In genomic region chr9:4038182-4038723, GRCh38 we compare ENCODE assay signal across 16 cellular contexts.
A peak's percentile ranks its signal among the peaks of the same experiment; 100 is the strongest.
DNase-seq lines count a peak whose midpoint lies in the region; ATAC-seq, FAIRE-seq and TF ChIP-seq lines count a peak whose summit lies in the region.
"Had no signal": no experiment of that assay in that cellular context is flagged by ENCODE, and none has a peak within 500 bp of the region (broad histone marks: within the 10 kb centered on the region; RNA-seq: fewer than 3 reads in every experiment).

No MANE protein-coding gene starts in this region.

- H3K36me3 ChIP-seq in right atrium auricular region (no peaks in the 10 kb centered on the region), astrocyte (ENCODE audit: insufficient read depth, low read length) (no peaks in the 10 kb centered on the region), aorta (ENCODE audit: control insufficient read depth in 1 of 2, insufficient read depth in 2 of 2, low read length in 1 of 2) (no peaks in the 10 kb centered on the region), prostate gland (no peaks in the 10 kb centered on the region), stomach (no peaks in the 10 kb centered on the region)
- H3K36me3 ChIP-seq: lower lobe of right lung, uterus had no signal

- H3K4me2 ChIP-seq in astrocyte (ENCODE audit: low read length), result no peak overlapping the region
- H3K4me2 ChIP-seq: SK-N-SH had no signal

- H3K27me3 ChIP-seq in right atrium auricular region (no peaks in the 10 kb centered on the region), astrocyte (ENCODE audit: insufficient read depth, low read length) (no peaks in the 10 kb centered on the region), aorta (ENCODE audit: control insufficient read depth in 1 of 2, insufficient read depth in 2 of 2, low read length in 1 of 2) (no peaks in the 10 kb centered on the region), prostate gland (replicated peaks; ENCODE audit: insufficient read depth) (no peaks in the 10 kb centered on the region), stomach (no peaks in the 10 kb centered on the region)
- H3K27me3 ChIP-seq: uterus had no signal

- peak; percentile 47 for ATAC-seq in Right ventricle myocardium superior (ENCODE audit: poor library complexity)
- peak; percentile 48 for ATAC-seq in left ventricle myocardium superior
- ATAC-seq in aorta (ENCODE audit: low FRiP score), result peak; percentile 53

- 17 to 27% methylated on average over 4 of the region's 4 CpGs for WGBS in aorta, 2 donors
- WGBS in prostate gland, result 13% methylated on average over 4 of the region's 4 CpGs
- whole genome bisulfite sequencing in stomach, 5 donors, result 29 to 39% (median 35%) methylated on average over 4 of the region's 4 CpGs

- H3K27ac ChIP-seq in right atrium auricular region (peak overlapping the region in 1 of 2 donors; percentile 35), astrocyte (ENCODE audit: low read depth, low read length) (no peak overlapping the region), aorta (ENCODE audit: low read depth in 1 of 2, low read length in 2 of 2) (no peak overlapping the region), prostate gland (no peak overlapping the region), stomach (no peak overlapping the region)
- H3K27ac ChIP-seq: lower lobe of right lung, uterus had no signal

- H3K4me3 Mint-ChIP-seq in astrocyte (ENCODE audit: unreplicated experiment), result no peak overlapping the region
- no peak overlapping the region for H3K4me3 Mint-ChIP-seq in activated naive CD4-positive, alpha-beta T cell treated with anti-CD3 and anti-CD28 coated beads, Interleukin-2, amount 10 ng/mL, durations not matched to agents 7 days and 5 days

- TF ChIP-seq EP300 in stomach (IDR thresholded peaks at IDR 0.05), result no peak

- no peak overlapping the region for H3K27ac Mint-ChIP-seq in astrocyte (ENCODE audit: unreplicated experiment)
- H3K27ac Mint-ChIP-seq in activated naive CD4-positive, alpha-beta T cell treated with anti-CD3 and anti-CD28 coated beads, Interleukin-2, amount 10 ng/mL, durations not matched to agents 7 days and 5 days, result no peak overlapping the region

- H3K4me1 Mint-ChIP-seq in astrocyte (ENCODE audit: low read depth, unreplicated experiment), result peaks cover 35% of the 10 kb centered on the region
- no peaks in the 10 kb centered on the region for H3K4me1 Mint-ChIP-seq in activated naive CD4-positive, alpha-beta T cell treated with anti-CD3 and anti-CD28 coated beads, Interleukin-2, amount 10 ng/mL, durations not matched to agents 7 days and 5 days

- no peaks in the 10 kb centered on the region for H3K27me3 Mint-ChIP-seq in astrocyte (ENCODE audit: low read depth, unreplicated experiment)
- H3K27me3 Mint-ChIP-seq in activated naive CD4-positive, alpha-beta T cell treated with anti-CD3 and anti-CD28 coated beads, Interleukin-2, amount 10 ng/mL, durations not matched to agents 7 days and 5 days, result no peaks in the 10 kb centered on the region

- H3K9ac ChIP-seq in astrocyte (ENCODE audit: low read length), result no peak overlapping the region
- H3K9ac ChIP-seq: SK-N-SH had no signal

- H3K4me1 ChIP-seq in right atrium auricular region (no peaks in the 10 kb centered on the region), astrocyte (ENCODE audit: insufficient read depth, low read length) (peaks cover 6% of the 10 kb centered on the region), aorta (ENCODE audit: control insufficient read depth in 1 of 2, insufficient read depth in 2 of 2, low read length in 2 of 2) (no peaks in the 10 kb centered on the region), prostate gland (replicated peaks) (no peaks in the 10 kb centered on the region), stomach (peaks cover 0 to 3% (median 0%) of the 10 kb centered on the region in 4 donors)
- H3K4me1 ChIP-seq: lower lobe of right lung, uterus had no signal

- no peak for DNase-seq in Right ventricle myocardium superior
- no peak for DNase-seq in right atrium auricular region (ENCODE audit: low spot score)
- peak; percentile 91 for DNase-seq in astrocyte (ENCODE audit: low read depth)
- no peak for DNase-seq in left ventricle myocardium superior
- no peak for DNase-seq in aorta
- DNase-seq in activated naive CD4-positive, alpha-beta T cell treated with anti-CD3 and anti-CD28 coated beads, Interleukin-2, amount 10 ng/mL, durations not matched to agents 7 days and 5 days, result no peak
- no peak for DNase-seq in prostate gland (ENCODE audit: low spot score)
- DNase-seq in stomach, result no peak
- DNase-seq: activated naive CD4-positive, alpha-beta T cell treated with anti-CD3 and anti-CD28 coated beads, Interleukin-2, amount 50 U/mL, for 16 hours; DMS79; lower lobe of right lung; NCI-H1436; NCI-H82; SK-N-SH; stimulated activated CD4-positive, alpha-beta T cell treated with anti-CD3 and anti-CD28 coated beads, Interleukin-1b, Interleukin-23, amount 100 ng/mL, for 48 hours; uterus had no signal

- no peak for FAIRE-seq in astrocyte (lab: Jason Lieb, UNC)

- no peak for TF ChIP-seq POLR2A in prostate gland (IDR thresholded peaks at IDR 0.05)
- no peak for TF ChIP-seq POLR2A in stomach (IDR thresholded peaks at IDR 0.05)

- peaks cover 33% of the 10 kb centered on the region for H4K20me1 ChIP-seq in astrocyte (ENCODE audit: insufficient read depth, low read length)

- peaks cover 5% of the 10 kb centered on the region for H3K36me3 Mint-ChIP-seq in astrocyte (ENCODE audit: low read depth, unreplicated experiment)
- no peaks in the 10 kb centered on the region for H3K36me3 Mint-ChIP-seq in activated naive CD4-positive, alpha-beta T cell treated with anti-CD3 and anti-CD28 coated beads, Interleukin-2, amount 10 ng/mL, durations not matched to agents 7 days and 5 days

- H3K4me3 ChIP-seq in right atrium auricular region (no peak overlapping the region), astrocyte (ENCODE audit: insufficient read depth, low read depth, low read length) (no peak overlapping the region), aorta (ENCODE audit: low read length in 2 of 2) (no peak overlapping the region), prostate gland (no peak overlapping the region), stomach (no peak overlapping the region)
- H3K4me3 ChIP-seq: lower lobe of right lung, uterus had no signal

- H3K9me3 ChIP-seq in right atrium auricular region (no peaks in the 10 kb centered on the region), astrocyte (ENCODE audit: insufficient read depth, low read depth, low read length) (no peaks in the 10 kb centered on the region), aorta (ENCODE audit: control insufficient read depth, low read length) (no peaks in the 10 kb centered on the region), prostate gland (no peaks in the 10 kb centered on the region), stomach (no peaks in the 10 kb centered on the region)
- H3K9me3 ChIP-seq: lower lobe of right lung, SK-N-SH, uterus had no signal

- H2AFZ ChIP-seq in astrocyte (ENCODE audit: low read depth, low read length), result no peak overlapping the region

- intact Hi-C loops in Right ventricle myocardium superior (cut with DNase I), result no loop called here
- intact Hi-C loops in left ventricle myocardium superior (cut with micrococcal nuclease), result no loop called here
- intact Hi-C loops in aorta (cut with DNase I), result no loop called here
- intact Hi-C loops in prostate gland (cut with DNase I), result no loop called here
- intact Hi-C loops in stomach (cut with DNase I; ENCODE audit: low total_unique reads), result no loop called here

- H3K79me2 ChIP-seq in astrocyte (ENCODE audit: insufficient read depth, low read length), result peaks cover 33% of the 10 kb centered on the region

- CTCF ChIA-PET in activated naive CD4-positive, alpha-beta T cell treated with anti-CD3 and anti-CD28 coated beads, Interleukin-2, amount 10 ng/mL, durations not matched to agents 7 days and 5 days (lab: Charles Lee), result no interaction called here

- no peaks in the 10 kb centered on the region for H3K9me3 Mint-ChIP-seq in astrocyte (ENCODE audit: unreplicated experiment)
- H3K9me3 Mint-ChIP-seq in activated naive CD4-positive, alpha-beta T cell treated with anti-CD3 and anti-CD28 coated beads, Interleukin-2, amount 10 ng/mL, durations not matched to agents 7 days and 5 days, result no peaks in the 10 kb centered on the region

- no peak for TF ChIP-seq CTCF in right atrium auricular region (IDR thresholded peaks at IDR 0.05)
- no peak for TF ChIP-seq CTCF in astrocyte (IDR thresholded peaks at IDR 0.05; ENCODE audit: insufficient read depth, low read depth, low read length)
- TF ChIP-seq CTCF in prostate gland (IDR thresholded peaks at IDR 0.05), result no peak
- no peak for TF ChIP-seq CTCF in stomach (IDR thresholded peaks at IDR 0.05)
